ENCODE assay signal across 2 cellular contexts in the genomic region with DNA sequence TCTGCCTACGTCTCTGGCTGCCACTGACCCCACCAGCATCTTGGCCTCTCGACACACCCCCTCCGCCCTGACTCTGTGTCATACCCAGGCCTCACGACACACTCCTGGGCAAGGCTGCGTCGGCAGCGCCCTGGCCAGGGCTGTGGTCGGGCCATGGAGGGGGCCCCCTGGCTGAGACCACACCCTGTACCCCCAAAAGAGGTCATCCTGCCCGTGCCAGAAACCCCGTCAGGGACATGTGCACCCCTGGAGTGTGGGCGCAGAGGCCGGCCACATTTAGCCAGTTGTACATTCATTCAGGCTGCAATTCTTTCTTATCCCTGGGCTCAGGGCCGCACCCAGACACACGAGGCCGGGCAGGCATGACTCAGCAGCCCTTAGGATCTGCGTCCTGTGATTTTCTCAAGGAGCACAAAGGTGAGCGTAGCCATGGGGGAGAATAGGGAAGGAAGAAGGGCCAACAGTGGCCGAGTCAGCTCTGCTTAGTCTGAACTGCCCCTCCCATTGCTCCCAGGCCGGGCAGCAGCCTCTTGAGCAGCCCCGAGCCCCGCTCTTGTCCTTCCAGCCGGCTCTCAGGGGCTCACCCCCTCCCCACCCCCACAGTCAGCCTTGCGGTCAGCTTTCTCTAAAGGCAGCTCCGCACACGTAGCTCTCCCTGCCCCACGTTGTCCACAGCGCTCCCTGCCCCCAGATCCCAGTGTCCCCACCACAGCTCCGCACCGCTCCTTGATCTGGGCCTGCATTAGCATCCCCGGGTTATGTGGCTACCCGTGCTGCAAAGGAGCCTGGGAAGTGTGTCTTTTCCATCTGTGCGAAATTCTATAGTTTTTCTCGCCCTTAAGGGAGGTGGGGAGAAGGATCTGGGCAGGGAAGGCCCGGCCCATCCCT.
A peak's percentile ranks its signal among the peaks of the same experiment; 100 is the strongest.
TF ChIP-seq lines count a peak whose summit lies in the region.

No MANE protein-coding gene starts in this region.

TF ChIP-seq in A549, 52 proteins besides CTCF, POLR2A, EP300 and RAD21 (continues in another document):
- TF ChIP-seq FOSB (CRISPR knock-in tag; IDR thresholded peaks at IDR 0.05) (no peak), KDM1A (IDR thresholded peaks at IDR 0.05; ENCODE audit: low read depth) (no peak), E2F6 (IDR thresholded peaks at IDR 0.05; ENCODE audit: borderline replicate concordance, low read depth) (peak; percentile 61; the same call in 1 of the 2 replicates), RFX5 (IDR thresholded peaks at IDR 0.05) (no peak), HEYL (CRISPR knock-in tag; IDR thresholded peaks at IDR 0.05) (no peak), JUNB (IDR thresholded peaks at IDR 0.05) (no peak), CBX2 (IDR thresholded peaks at IDR 0.05; ENCODE audit: borderline replicate concordance, low read depth) (no peak), FOSL2 (IDR thresholded peaks at IDR 0.05) (no peak), FOSL2 (CRISPR knock-in tag; IDR thresholded peaks at IDR 0.05) (peak; percentile 65), MAX (IDR thresholded peaks at IDR 0.05) (peak; percentile 90), ESRRA (IDR thresholded peaks at IDR 0.05; ENCODE audit: borderline replicate concordance, low read length) (no peak), HOXB5 (CRISPR knock-in tag; IDR thresholded peaks at IDR 0.05) (no peak), EHF (CRISPR knock-in tag; IDR thresholded peaks at IDR 0.05) (0 out of 2 replicates have a peak, but pooled peaks have one; percentile 39), RNF2 (IDR thresholded peaks at IDR 0.05; ENCODE audit: borderline replicate concordance, low read depth) (no peak), MAFK (IDR thresholded peaks at IDR 0.05; ENCODE audit: partially characterized antibody) (peak; percentile 94), NPAS2 (CRISPR knock-in tag; IDR thresholded peaks at IDR 0.05; ENCODE audit: borderline replicate concordance) (no peak), CHD2 (IDR thresholded peaks at IDR 0.05; ENCODE audit: low read length, partially characterized antibody) (no peak), RARB (CRISPR knock-in tag; IDR thresholded peaks at IDR 0.05) (no peak), BHLHE40 (IDR thresholded peaks at IDR 0.05; ENCODE audit: low read depth, low read length) (no peak), ZSCAN20 (CRISPR knock-in tag; IDR thresholded peaks at IDR 0.05) (no peak), HES2 (IDR thresholded peaks at IDR 0.05) (no peak), TP53 (CRISPR knock-in tag; IDR thresholded peaks at IDR 0.05) (no peak), HDAC2 (IDR thresholded peaks at IDR 0.05) (no peak)
- TF ChIP-seq, protein P1, sequence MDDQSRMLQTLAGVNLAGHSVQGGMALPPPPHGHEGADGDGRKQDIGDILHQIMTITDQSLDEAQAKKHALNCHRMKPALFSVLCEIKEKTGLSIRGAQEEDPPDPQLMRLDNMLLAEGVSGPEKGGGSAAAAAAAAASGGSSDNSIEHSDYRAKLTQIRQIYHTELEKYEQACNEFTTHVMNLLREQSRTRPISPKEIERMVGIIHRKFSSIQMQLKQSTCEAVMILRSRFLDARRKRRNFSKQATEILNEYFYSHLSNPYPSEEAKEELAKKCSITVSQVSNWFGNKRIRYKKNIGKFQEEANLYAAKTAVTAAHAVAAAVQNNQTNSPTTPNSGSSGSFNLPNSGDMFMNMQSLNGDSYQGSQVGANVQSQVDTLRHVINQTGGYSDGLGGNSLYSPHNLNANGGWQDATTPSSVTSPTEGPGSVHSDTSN (IDR thresholded peaks at IDR 0.05), result no peak
- TF ChIP-seq, protein P2, sequence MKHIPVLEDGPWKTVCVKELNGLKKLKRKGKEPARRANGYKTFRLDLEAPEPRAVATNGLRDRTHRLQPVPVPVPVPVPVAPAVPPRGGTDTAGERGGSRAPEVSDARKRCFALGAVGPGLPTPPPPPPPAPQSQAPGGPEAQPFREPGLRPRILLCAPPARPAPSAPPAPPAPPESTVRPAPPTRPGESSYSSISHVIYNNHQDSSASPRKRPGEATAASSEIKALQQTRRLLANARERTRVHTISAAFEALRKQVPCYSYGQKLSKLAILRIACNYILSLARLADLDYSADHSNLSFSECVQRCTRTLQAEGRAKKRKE (CRISPR knock-in tag; IDR thresholded peaks at IDR 0.05; ENCODE audit: low read depth), result no peak
- TF ChIP-seq, protein P3, sequence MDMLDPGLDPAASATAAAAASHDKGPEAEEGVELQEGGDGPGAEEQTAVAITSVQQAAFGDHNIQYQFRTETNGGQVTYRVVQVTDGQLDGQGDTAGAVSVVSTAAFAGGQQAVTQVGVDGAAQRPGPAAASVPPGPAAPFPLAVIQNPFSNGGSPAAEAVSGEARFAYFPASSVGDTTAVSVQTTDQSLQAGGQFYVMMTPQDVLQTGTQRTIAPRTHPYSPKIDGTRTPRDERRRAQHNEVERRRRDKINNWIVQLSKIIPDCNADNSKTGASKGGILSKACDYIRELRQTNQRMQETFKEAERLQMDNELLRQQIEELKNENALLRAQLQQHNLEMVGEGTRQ (IDR thresholded peaks at IDR 0.05), result no peak

TF ChIP-seq in IMR-90, 13 proteins besides CTCF, POLR2A, EP300 and RAD21:
- TF ChIP-seq SMC3 (IDR thresholded peaks at IDR 0.05; ENCODE audit: low read depth, low read length), result no peak
- peak; percentile 90 for TF ChIP-seq NFE2L2 (IDR thresholded peaks at IDR 0.05; ENCODE audit: low read depth, low read length)
- peak; percentile 30; the same call in 1 of the 2 replicates for TF ChIP-seq MAFK (IDR thresholded peaks at IDR 0.05; ENCODE audit: low read depth, low read length)
- no peak for TF ChIP-seq CHD1 (IDR thresholded peaks at IDR 0.05; ENCODE audit: low read depth, low read length)
- TF ChIP-seq, protein P3 (IDR thresholded peaks at IDR 0.05; ENCODE audit: low read depth, low read length), result no peak
